16 cellular contexts compared by ENCODE assay signal in the genomic region with DNA sequence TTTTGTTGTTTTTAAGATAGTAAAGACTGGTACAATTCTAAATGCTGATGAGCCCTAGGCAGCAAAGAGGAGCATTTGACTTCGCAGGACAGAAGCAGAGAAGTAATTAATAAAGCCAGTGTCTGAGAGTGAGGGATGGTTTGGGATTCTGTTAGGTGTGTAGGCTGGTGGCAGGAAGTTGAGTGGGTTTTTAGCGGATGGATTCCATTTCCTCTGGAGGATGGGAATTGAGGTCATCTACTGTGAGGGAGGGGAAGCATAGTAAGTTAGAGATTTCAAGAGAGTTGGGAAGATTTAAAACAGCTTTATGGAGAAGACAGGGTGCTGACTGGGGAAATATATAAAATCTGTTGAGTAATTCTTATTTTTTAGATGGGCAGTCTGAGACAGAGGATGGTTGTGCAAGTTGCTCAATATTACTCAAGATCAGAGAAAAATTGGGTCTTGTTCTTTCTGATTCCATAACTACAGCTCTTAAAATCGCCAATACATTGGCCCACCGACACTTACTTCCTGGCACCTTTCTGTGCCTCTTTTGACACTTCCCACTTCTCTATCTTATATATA. TPM values are rescaled to one million over a fixed set of nuclear protein-coding genes. Genes with fewer than 3 reads are reported as not detected.
DNase-seq lines count a peak whose midpoint lies in the region; ATAC-seq and TF ChIP-seq lines count a peak whose summit lies in the region.
"Had no signal": no experiment of that assay in that cellular context is flagged by ENCODE, and none has a peak within 500 bp of the region (broad histone marks: within the 10 kb centered on the region; RNA-seq: fewer than 3 reads in every experiment).

No MANE protein-coding gene starts in this region.

- TF ChIP-seq POLR2A in GM18505 (IDR thresholded peaks at IDR 0.05; ENCODE audit: borderline replicate concordance, extremely low read depth, insufficient read depth, insufficient read length) = no peak

- WGBS in H9 (ENCODE audit: extremely low coverage, insufficient read length, low lambda C conversion rate) = no CpG with 5 or more reads among the region's 4 CpGs

- H4K5ac ChIP-seq in H9 (ENCODE audit: insufficient read length, low read depth, low read length) = no peak overlapping the region

- no peak overlapping the region for H4K91ac ChIP-seq in H9 (ENCODE audit: insufficient read length, low read depth, low read length)

- no peak for DNase-seq in H9
- no peak for DNase-seq in RWPE2 (ENCODE audit: low spot score)
- DNase-seq in fibroblast of peridontal ligament (ENCODE audit: extremely low read depth) = peak; percentile 36
- DNase-seq in progenitor cell of endocrine pancreas (ENCODE audit: low spot score, unreplicated experiment) = no peak
- no peak for DNase-seq in COLO829 (ENCODE audit: low spot score)
- DNase-seq in globus pallidus (ENCODE audit: low spot score) = no peak
- DNase-seq: activated CD4-positive, CD25-positive, alpha-beta regulatory T cell; activated gamma-delta T cell; foreskin melanocyte; KG1; midbrain; NCI-H1436 treated with DMSO at 0.1 percent for 48 hours; NCI-H510A treated with DMSO at 0.1 percent for 48 hours; pancreas had no signal

- peaks cover 0 to 16% (median 0%) of the 10 kb centered on the region in 3 experiments; a peak in 3 of 7 replicates for H3K36me3 Mint-ChIP-seq in H9 (ENCODE audit: insufficient read depth in 1 of 3, low read depth in 3 of 3)
- peaks cover 13% of the 10 kb centered on the region for H3K36me3 Mint-ChIP-seq in progenitor cell of endocrine pancreas (ENCODE audit: insufficient read depth)

- H3K56ac ChIP-seq in H9 (ENCODE audit: insufficient read length, low read depth, low read length) = no peak overlapping the region

- peaks cover 3% of the 10 kb centered on the region for H3K23me2 ChIP-seq in H9 (ENCODE audit: insufficient read length, low read depth, low read length, poor library complexity, severe bottlenecking)

- no peaks in the 10 kb centered on the region for H3K79me1 ChIP-seq in H9 (ENCODE audit: insufficient read depth, low read depth, low read length, poor library complexity, severe bottlenecking)

- H2BK5ac ChIP-seq in H9 (ENCODE audit: insufficient read length, low read length) = no peak overlapping the region

- no peak overlapping the region for H3K18ac ChIP-seq in H9 (ENCODE audit: insufficient read length, low read depth, low read length)

- no peaks in the 10 kb centered on the region for H3K27me3 ChIP-seq in H9 (ENCODE audit: insufficient read depth, low read length)
- H3K27me3 ChIP-seq in RWPE2 (ENCODE audit: insufficient read depth, poor library complexity, severe bottlenecking) = no peaks in the 10 kb centered on the region
- H3K27me3 ChIP-seq: pancreas had no signal

- H2BK20ac ChIP-seq in H9 (ENCODE audit: low read depth, low read length, poor library complexity, severe bottlenecking) = no peak overlapping the region

- H3T11ph ChIP-seq in H9 (ENCODE audit: low read length) = no peak overlapping the region

- H3K4me2 ChIP-seq in H9 (ENCODE audit: insufficient read depth, insufficient read length, low read length) = no peak overlapping the region

- no peak overlapping the region for H2BK12ac ChIP-seq in H9 (ENCODE audit: insufficient read length, low read depth, low read length)

- H3K4me3 Mint-ChIP-seq in H9 (no peak overlapping the region), progenitor cell of endocrine pancreas (ENCODE audit: low read depth) (peak overlapping the region; percentile 27)
- H3K4me3 Mint-ChIP-seq: stimulated activated naive CD8-positive, alpha-beta T cell treated with anti-CD3 and anti-CD28 coated beads, Interleukin-15, Interleukin-2, amounts not matched to agents 100 ng/mL and 50 ng/mL, for 24 hours had no signal

- H3K4me1 Mint-ChIP-seq in H9 (peaks cover 50 to 56% of the 10 kb centered on the region in 2 experiments), progenitor cell of endocrine pancreas (ENCODE audit: low read depth) (peaks cover 49% of the 10 kb centered on the region)

- no peak overlapping the region for H4K8ac ChIP-seq in H9 (replicated peaks; ENCODE audit: insufficient read length, low read depth, low read length)

- no peaks in the 10 kb centered on the region for H3K79me2 ChIP-seq in H9 (ENCODE audit: insufficient read depth, low read length)

- H3K27me3 Mint-ChIP-seq in H9 (ENCODE audit: low read depth) = no peaks in the 10 kb centered on the region
- H3K27me3 Mint-ChIP-seq in progenitor cell of endocrine pancreas = no peaks in the 10 kb centered on the region
- H3K27me3 Mint-ChIP-seq: stimulated activated naive CD8-positive, alpha-beta T cell treated with anti-CD3 and anti-CD28 coated beads, Interleukin-15, Interleukin-2, amounts not matched to agents 100 ng/mL and 50 ng/mL, for 24 hours had no signal

- H2BK15ac ChIP-seq in H9 (ENCODE audit: low read depth, low read length) = no peak overlapping the region

- H2AK5ac ChIP-seq in H9 (ENCODE audit: insufficient read length, low read length) = no peak overlapping the region

- no peak overlapping the region for H3K4me3 ChIP-seq in RWPE2 (ENCODE audit: severe bottlenecking)
- H3K4me3 ChIP-seq: pancreas had no signal

- H2BK120ac ChIP-seq in H9 (ENCODE audit: low read depth, low read length, poor library complexity, severe bottlenecking) = no peak overlapping the region

- H3K4ac ChIP-seq in H9 (ENCODE audit: low read depth, low read length) = no peak overlapping the region

- H3K9me3 ChIP-seq in H9 (ENCODE audit: control insufficient read depth, low read depth, low read length) (no peaks in the 10 kb centered on the region), RWPE2 (ENCODE audit: severe bottlenecking) (no peaks in the 10 kb centered on the region)
- H3K9me3 ChIP-seq: pancreas had no signal

- H3K4me1 ChIP-seq in H9 (ENCODE audit: insufficient read depth, low read length) (peaks cover 8% of the 10 kb centered on the region; the same call in 1 of the 2 replicates), RWPE2 (ENCODE audit: insufficient read depth, poor library complexity, severe bottlenecking) (peaks cover 42% of the 10 kb centered on the region)

- H3K9ac ChIP-seq in H9 (ENCODE audit: extremely low read depth, insufficient read length, low read length) = no peak overlapping the region

- TF ChIP-seq CTCF in H9 (conservative IDR thresholded peaks at IDR 0.05) (no peak), RWPE2 (IDR thresholded peaks at IDR 0.05; ENCODE audit: poor library complexity, severe bottlenecking) (no peak), progenitor cell of endocrine pancreas (IDR thresholded peaks at IDR 0.05; ENCODE audit: unreplicated experiment) (no peak)

- no peak overlapping the region for H2AFZ ChIP-seq in H9 (ENCODE audit: low read length)

- H3K27ac ChIP-seq in H9 (ENCODE audit: insufficient read length, low read depth, low read length) (no peak overlapping the region), RWPE2 (ENCODE audit: poor library complexity, severe bottlenecking) (peak overlapping the region; percentile 40)

- H3K9me3 Mint-ChIP-seq in H9 (peaks cover 6% of the 10 kb centered on the region in 2 experiments; a peak in 4 of 5 replicates), progenitor cell of endocrine pancreas (ENCODE audit: low read depth) (peaks cover 22% of the 10 kb centered on the region)

- peak overlapping the region; percentile 11 to 65 (median 55); a peak in 3 of 7 replicates for H3K27ac Mint-ChIP-seq in H9
- peak overlapping the region; percentile 81 for H3K27ac Mint-ChIP-seq in progenitor cell of endocrine pancreas
- H3K27ac Mint-ChIP-seq: stimulated activated naive CD8-positive, alpha-beta T cell treated with anti-CD3 and anti-CD28 coated beads, Interleukin-15, Interleukin-2, amounts not matched to agents 100 ng/mL and 50 ng/mL, for 24 hours had no signal

- H3K23ac ChIP-seq in H9 (ENCODE audit: insufficient read length, low read depth, low read length) = no peak overlapping the region

- ATAC-seq in RWPE2 (ENCODE audit: low read depth) (no peak), GM18505 (IDR thresholded peaks at IDR 0.05; ENCODE audit: unreplicated experiment) (no peak)

- H3K14ac ChIP-seq in H9 (ENCODE audit: insufficient read depth, low read length) = no peak overlapping the region

- H3K36me3 ChIP-seq in RWPE2 (ENCODE audit: low read depth) = no peaks in the 10 kb centered on the region
- H3K36me3 ChIP-seq: pancreas had no signal

- H4K20me1 ChIP-seq in H9 (ENCODE audit: control insufficient read depth, insufficient read depth, insufficient read length) = no peaks in the 10 kb centered on the region

RNA-seq across cellular contexts. Expression of a gene that starts 48.8 kb away (rescaled TPM):
- total RNA-seq in H9 (2021) (not detected in 2 replicates), progenitor cell of endocrine pancreas (not detected in 2 replicates)
- total RNA-seq: pancreas had no signal
